9 cellular contexts compared by ENCODE assay signal in genomic region chr6:44949595-44950201, GRCh38.
"Had no signal": no experiment of that assay in that cellular context is flagged by ENCODE, and none has a peak within 500 bp of the region (broad histone marks: within the 10 kb centered on the region; RNA-seq: fewer than 3 reads in every experiment).

No MANE protein-coding gene starts in this region.

- H3K4me3 Mint-ChIP-seq: GM23338, H9, HFFc6, IgD-negative memory B cell had no signal

- H2AFZ ChIP-seq: GM23338 had no signal

- ATAC-seq: GM23338 had no signal

- H3K4me1 Mint-ChIP-seq: GM23338, IgD-negative memory B cell had no signal

- H3K27ac ChIP-seq: HL-60 had no signal

- H3K27me3 Mint-ChIP-seq: IgD-negative memory B cell had no signal

- H3K27ac Mint-ChIP-seq: GM23338, H9, HFFc6 had no signal

- DNase-seq: H9, HCEC 1CT, HFFc6, KG1 had no signal

- H3K4me3 ChIP-seq: GM23338 had no signal

- FAIRE-seq: H1, H54 had no signal

- H3K4me2 ChIP-seq: GM23338 had no signal
